1 cellular context compared by ENCODE assay signal in the genomic region with DNA sequence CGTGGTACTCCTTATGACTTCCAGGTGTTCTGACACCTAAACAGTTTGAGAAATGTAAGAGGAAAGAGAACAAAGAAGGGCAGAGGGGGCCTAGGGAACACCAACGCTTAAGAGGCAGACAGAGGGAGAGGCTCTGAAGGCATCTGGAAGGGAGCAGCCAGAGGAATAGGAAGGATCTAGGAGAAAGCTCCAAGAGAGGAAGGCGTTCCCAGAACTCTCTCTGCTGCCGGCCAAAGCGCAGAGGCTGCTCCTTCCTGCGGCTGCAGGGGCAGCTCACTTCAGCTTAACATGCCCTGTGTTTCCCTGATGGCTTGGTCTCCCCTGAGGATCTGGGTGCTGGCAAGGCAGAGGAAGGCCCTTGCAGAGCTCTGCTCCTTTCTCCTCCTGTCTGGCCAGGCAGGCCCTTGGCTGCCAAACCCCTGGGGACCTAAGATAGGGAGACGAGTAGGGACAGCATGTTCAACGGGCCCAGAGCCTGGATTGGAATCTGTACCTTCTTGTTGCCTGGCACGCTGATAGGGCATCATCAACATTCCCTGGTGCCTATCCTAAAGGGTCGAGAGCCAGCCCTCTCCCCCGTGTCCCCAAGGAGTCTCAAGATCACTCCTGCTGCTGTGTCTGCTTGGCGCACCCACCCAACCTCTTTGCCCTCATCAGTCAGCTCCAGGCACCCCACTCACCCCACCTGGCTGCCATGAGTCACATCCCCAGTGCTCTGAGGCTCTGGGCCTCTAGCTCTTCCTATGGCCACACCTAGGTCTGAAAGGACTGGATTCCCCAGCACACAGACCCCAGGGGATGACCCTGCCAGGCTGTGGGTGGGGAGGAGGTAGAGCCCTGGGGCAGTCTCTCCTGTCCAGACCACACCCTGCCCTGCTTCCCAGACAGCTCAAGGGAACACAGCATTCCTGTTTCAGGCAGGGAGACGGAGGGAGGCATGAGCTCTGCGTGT.
TF ChIP-seq lines count a peak whose summit lies in the region.

No MANE protein-coding gene starts in this region.

TF ChIP-seq in HepG2, 621 proteins besides CTCF, POLR2A, EP300 and RAD21:
- TF ChIP-seq, protein P1, sequence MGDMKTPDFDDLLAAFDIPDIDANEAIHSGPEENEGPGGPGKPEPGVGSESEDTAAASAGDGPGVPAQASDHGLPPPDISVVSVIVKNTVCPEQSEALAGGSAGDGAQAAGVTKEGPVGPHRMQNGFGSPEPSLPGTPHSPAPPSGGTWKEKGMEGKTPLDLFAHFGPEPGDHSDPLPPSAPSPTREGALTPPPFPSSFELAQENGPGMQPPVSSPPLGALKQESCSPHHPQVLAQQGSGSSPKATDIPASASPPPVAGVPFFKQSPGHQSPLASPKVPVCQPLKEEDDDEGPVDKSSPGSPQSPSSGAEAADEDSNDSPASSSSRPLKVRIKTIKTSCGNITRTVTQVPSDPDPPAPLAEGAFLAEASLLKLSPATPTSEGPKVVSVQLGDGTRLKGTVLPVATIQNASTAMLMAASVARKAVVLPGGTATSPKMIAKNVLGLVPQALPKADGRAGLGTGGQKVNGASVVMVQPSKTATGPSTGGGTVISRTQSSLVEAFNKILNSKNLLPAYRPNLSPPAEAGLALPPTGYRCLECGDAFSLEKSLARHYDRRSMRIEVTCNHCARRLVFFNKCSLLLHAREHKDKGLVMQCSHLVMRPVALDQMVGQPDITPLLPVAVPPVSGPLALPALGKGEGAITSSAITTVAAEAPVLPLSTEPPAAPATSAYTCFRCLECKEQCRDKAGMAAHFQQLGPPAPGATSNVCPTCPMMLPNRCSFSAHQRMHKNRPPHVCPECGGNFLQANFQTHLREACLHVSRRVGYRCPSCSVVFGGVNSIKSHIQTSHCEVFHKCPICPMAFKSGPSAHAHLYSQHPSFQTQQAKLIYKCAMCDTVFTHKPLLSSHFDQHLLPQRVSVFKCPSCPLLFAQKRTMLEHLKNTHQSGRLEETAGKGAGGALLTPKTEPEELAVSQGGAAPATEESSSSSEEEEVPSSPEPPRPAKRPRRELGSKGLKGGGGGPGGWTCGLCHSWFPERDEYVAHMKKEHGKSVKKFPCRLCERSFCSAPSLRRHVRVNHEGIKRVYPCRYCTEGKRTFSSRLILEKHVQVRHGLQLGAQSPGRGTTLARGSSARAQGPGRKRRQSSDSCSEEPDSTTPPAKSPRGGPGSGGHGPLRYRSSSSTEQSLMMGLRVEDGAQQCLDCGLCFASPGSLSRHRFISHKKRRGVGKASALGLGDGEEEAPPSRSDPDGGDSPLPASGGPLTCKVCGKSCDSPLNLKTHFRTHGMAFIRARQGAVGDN (CRISPR knock-in tag; IDR thresholded peaks at IDR 0.05), result peak; percentile 2; the same call in 1 of the 2 replicates
- TF ChIP-seq ZMAT3 (CRISPR knock-in tag; conservative IDR thresholded peaks at IDR 0.05), result no peak
- no peak for TF ChIP-seq ZEB1 (IDR thresholded peaks at IDR 0.05; ENCODE audit: insufficient replicate concordance, low read depth)
TF ChIP-seq in HepG2: peak in this region for 1.
